8 cellular contexts compared by ENCODE assay signal in the genomic region with DNA sequence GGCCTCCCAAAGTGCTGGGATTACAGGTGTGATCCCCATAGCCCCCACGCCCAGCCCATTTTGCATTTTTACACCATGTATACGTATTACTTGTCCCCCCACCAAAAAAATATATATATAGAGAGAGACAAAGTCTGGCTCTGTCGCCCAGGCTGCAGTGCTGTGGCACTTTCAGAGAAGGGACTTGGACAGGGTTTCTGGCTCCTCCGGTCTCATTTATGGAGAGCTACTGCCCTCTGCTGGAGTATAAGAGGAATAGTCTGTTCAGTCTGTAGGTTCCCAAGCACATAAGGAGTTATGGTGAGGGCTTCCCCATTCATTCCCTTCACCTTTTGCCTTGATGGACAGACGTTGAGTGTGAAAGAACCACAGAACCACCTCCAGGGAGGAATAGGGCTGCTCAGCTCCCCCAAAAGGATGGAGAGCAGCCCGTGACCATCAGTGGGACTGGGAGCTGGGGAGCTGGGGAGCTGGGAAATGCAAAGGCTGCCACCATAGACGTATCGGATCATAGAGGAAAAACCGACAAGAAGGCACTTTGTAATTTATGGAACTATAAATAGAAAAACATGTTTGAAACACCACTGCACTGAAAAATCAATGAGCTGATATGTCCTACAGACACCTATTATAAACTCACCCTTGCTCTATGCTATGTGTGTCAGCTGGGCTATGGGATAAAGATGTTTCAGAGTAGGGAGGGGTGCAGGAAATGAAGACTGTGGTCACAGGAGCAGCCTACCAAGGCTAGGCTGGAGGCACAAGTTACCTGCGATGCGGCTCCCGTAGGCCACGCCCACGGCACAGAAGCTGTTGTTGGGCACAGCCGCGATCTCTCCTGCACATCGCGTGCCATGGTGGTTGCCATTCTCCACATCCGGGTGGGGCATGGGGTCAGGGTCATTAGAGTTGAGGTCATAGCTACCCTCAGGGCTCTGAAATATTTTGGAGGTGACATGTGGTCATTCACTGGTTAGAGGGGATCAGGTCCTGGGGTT. TPM values are rescaled to one million over a fixed set of nuclear protein-coding genes. Genes with fewer than 3 reads are reported as not detected.
DNase-seq lines count a peak whose midpoint lies in the region; ATAC-seq, FAIRE-seq and TF ChIP-seq lines count a peak whose summit lies in the region.

No MANE protein-coding gene starts in this region.

- H3K9me3 ChIP-seq in A549 = no peaks in the 10 kb centered on the region

- peak; percentile 67 to 71 for DNase-seq in A549 (ENCODE audit: low read depth in 1 of 2, low spot score in 1 of 2)
- peak in 59 of 76 experiments; percentile 14 to 82 (median 55) for DNase-seq in HUDEP-2 (lab: John Stamatoyannopoulos, UW; ENCODE audit: unreplicated experiment in 76 of 76)
- DNase-seq in NCI-H774 (lab: John Stamatoyannopoulos, UW) = peak; percentile 81
- DNase-seq in activated CD8-positive, alpha-beta T cell treated with anti-CD3 and anti-CD28 coated beads, Interleukin-2, amount 10 ng/mL, durations not matched to agents 7 days and 5 days = peak; percentile 64
- peak; percentile 79 for DNase-seq in fibroblast of mammary gland (ENCODE audit: low read depth)

- TF ChIP-seq CTCF in A549 (IDR thresholded peaks at IDR 0.05) (peak; percentile 72), GM12873 (IDR thresholded peaks at IDR 0.05; ENCODE audit: insufficient read depth, low read depth, low read length, missing control alignments) (peak; percentile 81), fibroblast of mammary gland (conservative IDR thresholded peaks at IDR 0.05; ENCODE audit: control insufficient read depth, insufficient read depth, low read depth, low read length) (peak; percentile 68), nephron (IDR thresholded peaks at IDR 0.05; ENCODE audit: unreplicated experiment in 3 of 3) (peak; percentile 71 to 84 (median 80))

- POLR2A ChIA-PET in A549 (lab: Yijun Ruan, JAX) = interaction anchor here (0.5 to 1.0 kb wide), 3 partner anchors 54 to 581 kb away, joined by 3 to 4 read pairs (median 3); no protein-coding TSS in a partner anchor
- POLR2A ChIA-PET in activated CD8-positive, alpha-beta T cell treated with anti-CD3 and anti-CD28 coated beads, Interleukin-2, amount 10 ng/mL, durations not matched to agents 7 days and 5 days (lab: Charles Lee) = interaction anchor here (0.6 to 1.5 kb wide), 3 partner anchors 8 to 374 kb away, joined by 3 read pairs; no protein-coding TSS in a partner anchor

- ATAC-seq in A549 (peak; percentile 91 to 93), HG03025 (IDR thresholded peaks at IDR 0.05; ENCODE audit: low FRiP score, unreplicated experiment) (no peak)
- ATAC-seq in activated CD8-positive, alpha-beta T cell treated with anti-CD3 and anti-CD28 coated beads, Interleukin-2, amount 10 ng/mL, durations not matched to agents 7 days and 5 days = peak; percentile 55

- H3K27ac Mint-ChIP-seq in activated CD8-positive, alpha-beta T cell treated with anti-CD3 and anti-CD28 coated beads, Interleukin-2, amount 10 ng/mL, durations not matched to agents 7 days and 5 days = peak overlapping the region; percentile 20
- peak overlapping the region; percentile 3 to 40 (median 15) for H3K27ac Mint-ChIP-seq in nephron

- H3K4me3 ChIP-seq in A549 = no peak overlapping the region
- H3K4me3 ChIP-seq in fibroblast of mammary gland (ENCODE audit: control insufficient read depth, low read depth, low read length) = no peak overlapping the region

- no peak for TF ChIP-seq POLR2A in A549 (IDR thresholded peaks at IDR 0.05; ENCODE audit: low read length)

- CTCF ChIA-PET in A549 (lab: Yijun Ruan, JAX) = interaction anchor here (0.6 to 7.4 kb wide), 35 partner anchors 9 to 503 kb away, joined by 3 to 69 read pairs (median 5); a partner anchor contains a TSS
- CTCF ChIA-PET in activated CD8-positive, alpha-beta T cell treated with anti-CD3 and anti-CD28 coated beads, Interleukin-2, amount 10 ng/mL, durations not matched to agents 7 days and 5 days (lab: Charles Lee) = interaction anchor here (0.7 to 6.9 kb wide), 35 partner anchors 8 to 494 kb away, joined by 3 to 124 read pairs (median 4); a partner anchor contains a TSS

- H3K9me3 Mint-ChIP-seq in activated CD8-positive, alpha-beta T cell treated with anti-CD3 and anti-CD28 coated beads, Interleukin-2, amount 10 ng/mL, durations not matched to agents 7 days and 5 days (ENCODE audit: insufficient read depth) = no peaks in the 10 kb centered on the region
- no peaks in the 10 kb centered on the region for H3K9me3 Mint-ChIP-seq in nephron

- peak; percentile 77 to 83 for TF ChIP-seq RAD21 in A549 (conservative IDR thresholded peaks at IDR 0.05 in 1 of 2, IDR thresholded peaks at IDR 0.05 in 1 of 2)

- no peak overlapping the region for H3K27ac ChIP-seq in A549

- WGBS in A549 (ENCODE audit: missing lambda C conversion rate) = 53% methylated on average over 13 of the region's 19 CpGs

- H3K4me1 ChIP-seq in A549 = peaks cover 7% of the 10 kb centered on the region; the same call in 1 of the 3 replicates

- H3K4me1 Mint-ChIP-seq in activated CD8-positive, alpha-beta T cell treated with anti-CD3 and anti-CD28 coated beads, Interleukin-2, amount 10 ng/mL, durations not matched to agents 7 days and 5 days (ENCODE audit: low read depth) = peaks cover 37% of the 10 kb centered on the region
- H3K4me1 Mint-ChIP-seq in nephron = peaks cover 52% of the 10 kb centered on the region

- H3K27me3 Mint-ChIP-seq in activated CD8-positive, alpha-beta T cell treated with anti-CD3 and anti-CD28 coated beads, Interleukin-2, amount 10 ng/mL, durations not matched to agents 7 days and 5 days (ENCODE audit: low read depth) = no peaks in the 10 kb centered on the region
- H3K27me3 Mint-ChIP-seq in nephron (ENCODE audit: low read depth) = no peaks in the 10 kb centered on the region

- FAIRE-seq in A549 (lab: Jason Lieb, UNC) = no peak

- H3K4me3 Mint-ChIP-seq in activated CD8-positive, alpha-beta T cell treated with anti-CD3 and anti-CD28 coated beads, Interleukin-2, amount 10 ng/mL, durations not matched to agents 7 days and 5 days = no peak overlapping the region
- peak overlapping the region; percentile 27 to 32 (median 28) for H3K4me3 Mint-ChIP-seq in nephron

- no peak for TF ChIP-seq EP300 in A549 (IDR thresholded peaks at IDR 0.05)

- no peak overlapping the region for H3K4me2 ChIP-seq in A549

- H3K36me3 Mint-ChIP-seq in activated CD8-positive, alpha-beta T cell treated with anti-CD3 and anti-CD28 coated beads, Interleukin-2, amount 10 ng/mL, durations not matched to agents 7 days and 5 days (ENCODE audit: low read depth) = peaks cover 74% of the 10 kb centered on the region
- H3K36me3 Mint-ChIP-seq in nephron (ENCODE audit: low read depth) = peaks cover 18% of the 10 kb centered on the region

TF ChIP-seq in A549, 52 proteins besides CTCF, POLR2A, EP300 and RAD21:
- TF ChIP-seq SMC3 (IDR thresholded peaks at IDR 0.05) (peak; percentile 50; the same call in 2 of the 3 replicates), CEBPB (IDR thresholded peaks at IDR 0.05) (no peak)
TF ChIP-seq in A549: peak in this region for 1.

RNA-seq across cellular contexts. Expression of a gene that starts 5.2 kb away (rescaled TPM):
- polyA plus RNA-seq in A549 (2011; rRNA removed) (9.8 and 12.8 TPM in 2 replicates), A549 (2017; fragmentation: RNase III; extraction: RNeasy Plus Mini Kit Qiagen cat#74134 plus additional on column Dnase treatment) (17.8 to 20.1 TPM (median 19.6 TPM) in 3 replicates)
- polyA plus RNA-seq in A549 (2012; cell fraction: cytosol; rRNA removed) = 19.0 and 21.8 TPM in 2 replicates
- polyA plus RNA-seq in A549 (2012; cell fraction: nucleus; rRNA removed) = 55.7 and 65.6 TPM in 2 replicates
- polyA minus RNA-seq in A549 (2011; rRNA and poly(A)+ RNA removed) = 14.9 and 17.8 TPM in 2 replicates
- 100 to 1,000 TPM; 160 to 161 TPM for total RNA-seq in activated CD8-positive, alpha-beta T cell treated with anti-CD3 and anti-CD28 coated beads, Interleukin-2, amount 10 ng/mL, durations not matched to agents 7 days and 5 days

RNA-seq across cellular contexts. Expression of a gene that starts 5.8 kb away (rescaled TPM):
- polyA plus RNA-seq in A549 (2011; rRNA removed) (14.0 and 15.9 TPM in 2 replicates), A549 (2017; fragmentation: RNase III; extraction: RNeasy Plus Mini Kit Qiagen cat#74134 plus additional on column Dnase treatment) (10.6 to 11.6 TPM (median 11.0 TPM) in 3 replicates)
- polyA plus RNA-seq in A549 (2012; cell fraction: cytosol; rRNA removed) = 11.4 and 11.6 TPM in 2 replicates
- 14.1 and 16.2 TPM in 2 replicates for polyA plus RNA-seq in A549 (2012; cell fraction: nucleus; rRNA removed)
- polyA minus RNA-seq in A549 (2011; rRNA and poly(A)+ RNA removed) = 36.7 and 40.3 TPM in 2 replicates
- 10 to 100 TPM; 19.5 to 21.2 TPM for total RNA-seq in activated CD8-positive, alpha-beta T cell treated with anti-CD3 and anti-CD28 coated beads, Interleukin-2, amount 10 ng/mL, durations not matched to agents 7 days and 5 days

RNA-seq across cellular contexts. Expression of a gene that starts 27.5 kb away (rescaled TPM):
- polyA plus RNA-seq in A549 (2011; rRNA removed) (34.2 and 43.2 TPM in 2 replicates), A549 (2017; fragmentation: RNase III; extraction: RNeasy Plus Mini Kit Qiagen cat#74134 plus additional on column Dnase treatment) (257 to 296 TPM (median 287 TPM) in 3 replicates)
- 104 and 153 TPM in 2 replicates for polyA plus RNA-seq in A549 (2012; cell fraction: cytosol; rRNA removed)
- 153 and 173 TPM in 2 replicates for polyA plus RNA-seq in A549 (2012; cell fraction: nucleus; rRNA removed)
- 16.0 and 24.1 TPM in 2 replicates for polyA minus RNA-seq in A549 (2011; rRNA and poly(A)+ RNA removed)
- total RNA-seq in activated CD8-positive, alpha-beta T cell treated with anti-CD3 and anti-CD28 coated beads, Interleukin-2, amount 10 ng/mL, durations not matched to agents 7 days and 5 days = 1 to 10 TPM; 2.4 to 2.6 TPM

RNA-seq across cellular contexts. Expression of a gene that starts 48.1 kb away (rescaled TPM):
- 8.5 and 15.4 TPM in 2 replicates for polyA plus RNA-seq in A549 (2011; rRNA removed)
- polyA plus RNA-seq in A549 (2012; cell fraction: cytosol; rRNA removed) = 10.2 and 10.7 TPM in 2 replicates
- 28.6 and 37.9 TPM in 2 replicates for polyA plus RNA-seq in A549 (2012; cell fraction: nucleus; rRNA removed)
- 5.5 to 6.4 TPM (median 5.9 TPM) in 3 replicates for polyA plus RNA-seq in A549 (2017; fragmentation: RNase III; extraction: RNeasy Plus Mini Kit Qiagen cat#74134 plus additional on column Dnase treatment)
- polyA minus RNA-seq in A549 (2011; rRNA and poly(A)+ RNA removed) = 25.7 and 34.3 TPM in 2 replicates
- 10 to 100 TPM; 20.2 to 23.6 TPM for total RNA-seq in activated CD8-positive, alpha-beta T cell treated with anti-CD3 and anti-CD28 coated beads, Interleukin-2, amount 10 ng/mL, durations not matched to agents 7 days and 5 days
